In genomic region chr13:109666656-109667448, GRCh38 we compare ENCODE assay signal across 13 cellular contexts.
DNase-seq lines count a peak whose midpoint lies in the region; ATAC-seq and TF ChIP-seq lines count a peak whose summit lies in the region.
"Had no signal": no experiment of that assay in that cellular context is flagged by ENCODE, and none has a peak within 500 bp of the region (broad histone marks: within the 10 kb centered on the region; RNA-seq: fewer than 3 reads in every experiment).

No MANE protein-coding gene starts in this region.

- H2AFZ ChIP-seq in neural progenitor cell (replicated peaks) = no peak overlapping the region
- no peak overlapping the region for H2AFZ ChIP-seq in smooth muscle cell (ENCODE audit: low read depth)

- no peaks in the 10 kb centered on the region for H3K36me3 Mint-ChIP-seq in neural progenitor cell
- H3K36me3 Mint-ChIP-seq: memory B cell had no signal

- no peak overlapping the region for H3K4me3 ChIP-seq in RWPE2 (ENCODE audit: severe bottlenecking)
- no peak overlapping the region for H3K4me3 ChIP-seq in neural progenitor cell
- H3K4me3 ChIP-seq in smooth muscle cell = no peak overlapping the region
- H3K4me3 ChIP-seq: upper lobe of left lung had no signal

- H3K27ac Mint-ChIP-seq in neural progenitor cell = peak overlapping the region; percentile 88
- H3K27ac Mint-ChIP-seq: activated CD4-positive, alpha-beta T cell treated with anti-CD3 and anti-CD28 coated beads for 36 hours; activated T-helper 17 cell treated with anti-CD3 and anti-CD28 coated beads, Interleukin-2, amount 50 U/mL, for 72 hours; memory B cell had no signal

- H4K20me1 ChIP-seq in neural progenitor cell (ENCODE audit: low read depth) (peaks cover under 1% of the 10 kb centered on the region), smooth muscle cell (ENCODE audit: low read depth) (no peaks in the 10 kb centered on the region)

- no peak overlapping the region for H3K4me3 Mint-ChIP-seq in neural progenitor cell
- H3K4me3 Mint-ChIP-seq: activated CD4-positive, alpha-beta T cell treated with anti-CD3 and anti-CD28 coated beads for 36 hours; activated T-helper 17 cell treated with anti-CD3 and anti-CD28 coated beads, Interleukin-2, amount 50 U/mL, for 72 hours; memory B cell had no signal

- ATAC-seq in RWPE2 (ENCODE audit: low read depth) = peak; percentile 86
- ATAC-seq in HG02884 (IDR thresholded peaks at IDR 0.05; ENCODE audit: unreplicated experiment) = no peak
- ATAC-seq in HG02623 (IDR thresholded peaks at IDR 0.05; ENCODE audit: unreplicated experiment) = no peak
- ATAC-seq: activated CD4-positive, alpha-beta T cell treated with anti-CD3 and anti-CD28 coated beads for 36 hours; activated T-helper 17 cell treated with anti-CD3 and anti-CD28 coated beads, Interleukin-2, amount 50 U/mL, for 72 hours had no signal

- H3K36me3 ChIP-seq in RWPE2 (ENCODE audit: low read depth) (no peaks in the 10 kb centered on the region), neural progenitor cell (no peaks in the 10 kb centered on the region), smooth muscle cell (ENCODE audit: low read depth) (no peaks in the 10 kb centered on the region)
- H3K36me3 ChIP-seq: upper lobe of left lung had no signal

- peaks cover 19% of the 10 kb centered on the region for H3K4me1 ChIP-seq in RWPE2 (ENCODE audit: insufficient read depth, poor library complexity, severe bottlenecking)
- H3K4me1 ChIP-seq in neural progenitor cell = peaks cover 32% of the 10 kb centered on the region
- H3K4me1 ChIP-seq in smooth muscle cell (ENCODE audit: low read depth) = peaks cover 21% of the 10 kb centered on the region

- H3K9ac ChIP-seq in neural progenitor cell (no peak overlapping the region), smooth muscle cell (ENCODE audit: low read depth) (no peak overlapping the region)

- in situ Hi-C loops in Caki2 (cut with HindIII; ENCODE audit: low pct_unique_long_range_greater_than_20kb, low sequenced_read_pairs) = no loop called here

- H3K27me3 ChIP-seq in RWPE2 (ENCODE audit: insufficient read depth, poor library complexity, severe bottlenecking) (no peaks in the 10 kb centered on the region), neural progenitor cell (no peaks in the 10 kb centered on the region), smooth muscle cell (ENCODE audit: low read depth) (no peaks in the 10 kb centered on the region)
- H3K27me3 ChIP-seq: upper lobe of left lung had no signal

- 74% methylated on average over 21 of the region's 21 CpGs for WGBS in smooth muscle cell (ENCODE audit: low lambda C conversion rate)

- TF ChIP-seq CTCF in RWPE2 (IDR thresholded peaks at IDR 0.05; ENCODE audit: poor library complexity, severe bottlenecking) = no peak
- TF ChIP-seq CTCF in neural progenitor cell (IDR thresholded peaks at IDR 0.05) = no peak
- TF ChIP-seq CTCF in smooth muscle cell (IDR thresholded peaks at IDR 0.05; ENCODE audit: borderline replicate concordance, insufficient read depth, poor library complexity, severe bottlenecking) = no peak

- H3F3A ChIP-seq in neural progenitor cell (ENCODE audit: low read depth) = peaks cover 3% of the 10 kb centered on the region
- H3F3A ChIP-seq in smooth muscle cell (ENCODE audit: low read depth) = no peaks in the 10 kb centered on the region

- peaks cover under 1% of the 10 kb centered on the region for H3K9me3 Mint-ChIP-seq in neural progenitor cell
- H3K9me3 Mint-ChIP-seq: activated T-helper 17 cell treated with anti-CD3 and anti-CD28 coated beads, Interleukin-2, amount 50 U/mL, for 72 hours had no signal

- H3K9me3 ChIP-seq in RWPE2 (ENCODE audit: severe bottlenecking) (no peaks in the 10 kb centered on the region), neural progenitor cell (ENCODE audit: low read depth) (no peaks in the 10 kb centered on the region), smooth muscle cell (replicated peaks; ENCODE audit: low read depth) (no peaks in the 10 kb centered on the region)
- H3K9me3 ChIP-seq: upper lobe of left lung had no signal

- no peaks in the 10 kb centered on the region for H3K79me2 ChIP-seq in neural progenitor cell (ENCODE audit: low read depth)
- H3K79me2 ChIP-seq in smooth muscle cell (ENCODE audit: low read depth) = no peaks in the 10 kb centered on the region

- H3K27ac ChIP-seq in RWPE2 (ENCODE audit: poor library complexity, severe bottlenecking) (peak overlapping the region; percentile 86), epithelial cell of prostate (peak overlapping the region; percentile 37), neural progenitor cell (no peak overlapping the region), smooth muscle cell (ENCODE audit: low read depth) (no peak overlapping the region)
- H3K27ac ChIP-seq: upper lobe of left lung had no signal

- peaks cover 48% of the 10 kb centered on the region for H3K4me1 Mint-ChIP-seq in neural progenitor cell
- H3K4me1 Mint-ChIP-seq: activated CD4-positive, alpha-beta T cell treated with anti-CD3 and anti-CD28 coated beads for 36 hours; memory B cell had no signal

- peaks cover 11% of the 10 kb centered on the region for H3K27me3 Mint-ChIP-seq in neural progenitor cell (ENCODE audit: insufficient read depth, low read depth)
- H3K27me3 Mint-ChIP-seq: activated CD4-positive, alpha-beta T cell treated with anti-CD3 and anti-CD28 coated beads for 36 hours; memory B cell had no signal

- H3K4me2 ChIP-seq in neural progenitor cell (no peak overlapping the region), smooth muscle cell (no peak overlapping the region)

- DNase-seq in Caki2 (ENCODE audit: low read depth) (peak; percentile 22), RWPE2 (ENCODE audit: low spot score) (no peak), epithelial cell of prostate (ENCODE audit: low read depth, low spot score) (no peak), neural progenitor cell (ENCODE audit: low spot score) (no peak), smooth muscle cell (lab: John Stamatoyannopoulos, UW; ENCODE audit: unreplicated experiment) (no peak), NAMALWA (ENCODE audit: low spot score) (no peak)
- DNase-seq: activated CD4-positive, alpha-beta T cell treated with anti-CD3 and anti-CD28 coated beads for 36 hours; NCI-H345; upper lobe of left lung had no signal

Comparison
In these comparisons a context has a peak if more than half of its experiments do, and no peak if none do; other contexts are left out.
1. H3K27ac ChIP-seq: peak in RWPE2 (single experiment) and epithelial cell of prostate (single experiment); none in neural progenitor cell (single experiment) and smooth muscle cell (single experiment).